ENCODE assay signal across 9 cellular contexts in genomic region chr6:78810146-78810545, GRCh38. TPM values are rescaled to one million over a fixed set of nuclear protein-coding genes. Genes with fewer than 3 reads are reported as not detected.
DNase-seq lines count a peak whose midpoint lies in the region; ATAC-seq, FAIRE-seq and TF ChIP-seq lines count a peak whose summit lies in the region.
"Had no signal": no experiment of that assay in that cellular context is flagged by ENCODE, and none has a peak within 500 bp of the region (broad histone marks: within the 10 kb centered on the region; RNA-seq: fewer than 3 reads in every experiment).

No MANE protein-coding gene starts in this region.

- no peaks in the 10 kb centered on the region for H3K79me2 ChIP-seq in DND-41 (ENCODE audit: insufficient read depth, low read length)
- no peaks in the 10 kb centered on the region for H3K79me2 ChIP-seq in fibroblast of lung (ENCODE audit: control insufficient read depth, insufficient read depth, low read length)

- ATAC-seq in DND-41 (ENCODE audit: insufficient read depth, low read depth), result peak; percentile 58; the same call in 2 of the 3 replicates
- no peak for ATAC-seq in T-cell (replicated peaks in 1 of 4)

- no peaks in the 10 kb centered on the region; the same call in 1 of the 2 replicates for H3K4me1 Mint-ChIP-seq in HFFc6 (ENCODE audit: low read depth)
- H3K4me1 Mint-ChIP-seq in T-cell, result no peaks in the 10 kb centered on the region

- no peaks in the 10 kb centered on the region for H3K27me3 ChIP-seq in DND-41 (ENCODE audit: insufficient read depth, low read length, poor library complexity)
- H3K27me3 ChIP-seq in fibroblast of lung (ENCODE audit: control insufficient read depth, insufficient read depth, low read length), result no peaks in the 10 kb centered on the region

- TF ChIP-seq CTCF in DND-41 (IDR thresholded peaks at IDR 0.05; ENCODE audit: borderline replicate concordance, extremely low read depth, low read length, poor library complexity, severe bottlenecking) (peak; percentile 72), HFFc6 (IDR thresholded peaks at IDR 0.05) (peak; percentile 77), fibroblast of lung (conservative IDR thresholded peaks at IDR 0.05 in 1 of 2, IDR thresholded peaks at IDR 0.05 in 1 of 2; ENCODE audit: low read depth in 1 of 2, low read length in 2 of 2) (peak; percentile 15 to 54)

- H3K36me3 ChIP-seq in DND-41 (ENCODE audit: insufficient read depth, low read length) (no peaks in the 10 kb centered on the region), fibroblast of lung (ENCODE audit: control insufficient read depth, insufficient read depth, low read length) (no peaks in the 10 kb centered on the region)

- H3K9ac ChIP-seq in DND-41 (ENCODE audit: low read depth, low read length), result no peak overlapping the region
- H3K9ac ChIP-seq in fibroblast of lung (ENCODE audit: insufficient read depth, low read length), result no peak overlapping the region

- POLR2A ChIA-PET in T-cell (lab: Charles Lee), result no interaction called here

- H3K27me3 Mint-ChIP-seq in HFFc6 (ENCODE audit: insufficient read depth) (peaks cover 3% of the 10 kb centered on the region), T-cell (peaks cover 16 to 20% of the 10 kb centered on the region in 2 donors)

- H3K9me3 ChIP-seq in DND-41 (ENCODE audit: insufficient read depth, low read length, severe bottlenecking) (no peaks in the 10 kb centered on the region), fibroblast of lung (ENCODE audit: control insufficient read depth, insufficient read depth, low read depth, low read length) (no peaks in the 10 kb centered on the region)

- DNase-seq in DND-41 (no peak), HFFc6 (peak; percentile 46), NCI-H774 (lab: John Stamatoyannopoulos, UW) (peak; percentile 60), fibroblast of lung (ENCODE audit: low read depth in 2 of 2) (peak; percentile 3 to 53), urothelium cell line (ENCODE audit: low spot score) (peak; percentile 28), T-cell (no peak), GF-D8 (lab: John Stamatoyannopoulos, UW) (no peak), NK-92 (lab: John Stamatoyannopoulos, UW; ENCODE audit: unreplicated experiment) (no peak)

- H3K36me3 Mint-ChIP-seq in HFFc6 (ENCODE audit: low read depth), result no peaks in the 10 kb centered on the region
- H3K36me3 Mint-ChIP-seq in T-cell, result no peaks in the 10 kb centered on the region

- CTCF ChIA-PET in T-cell (lab: Charles Lee), result no interaction called here

- H3K4me2 ChIP-seq in DND-41 (ENCODE audit: insufficient read depth, low read length) (no peak overlapping the region), fibroblast of lung (ENCODE audit: extremely low read depth, insufficient read depth, low read length) (no peak overlapping the region)

- no peak overlapping the region for H2AFZ ChIP-seq in DND-41 (ENCODE audit: low read depth, low read length)
- H2AFZ ChIP-seq in fibroblast of lung (ENCODE audit: low read length), result no peak overlapping the region

- H4K20me1 ChIP-seq in DND-41 (ENCODE audit: insufficient read depth, low read length) (no peaks in the 10 kb centered on the region), fibroblast of lung (ENCODE audit: control insufficient read depth, extremely low read depth, insufficient read depth, low read length) (no peaks in the 10 kb centered on the region)

- H3K27ac Mint-ChIP-seq in HFFc6 (no peak overlapping the region), T-cell (no peak overlapping the region)

- H3K4me3 ChIP-seq in DND-41 (ENCODE audit: low read depth in 1 of 2, low read length in 2 of 2) (no peak overlapping the region), fibroblast of lung (replicated peaks in 1 of 4; ENCODE audit: control extremely low read depth in 1 of 4, insufficient read depth in 1 of 4, low read depth in 3 of 4, low read length in 4 of 4) (no peak overlapping the region)
- H3K4me3 ChIP-seq: lung had no signal

- no peak for FAIRE-seq in urothelium cell line (lab: Jason Lieb, UNC)

- H3K27ac ChIP-seq in DND-41 (ENCODE audit: low read length) (no peak overlapping the region), fibroblast of lung (ENCODE audit: insufficient read depth, low read length) (no peak overlapping the region)

- no peaks in the 10 kb centered on the region for H3K9me3 Mint-ChIP-seq in HFFc6
- peaks cover 5 to 12% (median 10%) of the 10 kb centered on the region in 3 donors for H3K9me3 Mint-ChIP-seq in T-cell

- H3K4me1 ChIP-seq in DND-41 (ENCODE audit: insufficient read depth, low read length) (no peaks in the 10 kb centered on the region), fibroblast of lung (ENCODE audit: control insufficient read depth, extremely low read depth, insufficient read depth, low read length) (no peaks in the 10 kb centered on the region)

- H3K4me3 Mint-ChIP-seq in HFFc6 (no peak overlapping the region), T-cell (no peak overlapping the region)

RNA-seq across cellular contexts. Expression of gene IRAK1BP1, which starts 57.2 kb away (rescaled TPM):
- total RNA-seq in HFFc6 (2021; fragmentation: NEBNext Ultra II Directional; extraction: Animal tissue kit (Norgen Biotek cat#: 25700)), result 1 to 10 TPM; 1.8 to 2.6 (median 2.3) TPM
- total RNA-seq in fibroblast of lung (4.4 and 5.6 TPM in 2 replicates), T-cell (1 to 10 TPM; 2.1 to 5.5 (median 4.4) TPM)
- 2.4 and 2.5 TPM in 2 replicates for polyA plus RNA-seq in fibroblast of lung
- 1.5 and 1.8 TPM in 2 replicates for polyA plus RNA-seq in fibroblast of lung (2012)
- polyA minus RNA-seq in fibroblast of lung (ENCODE audit: low replicate concordance), result 0.35 and 0.59 TPM in 2 replicates

Comparison
In these comparisons a context has a peak if more than half of its experiments do, and no peak if none do; other contexts are left out.
1. DNase-seq: peak in HFFc6 (single experiment), NCI-H774 (single experiment), fibroblast of lung (2 of 2) and urothelium cell line (single experiment); none in DND-41 (single experiment), T-cell (0 of 34), GF-D8 (single experiment) and NK-92 (single experiment).
2. Peak in every context shown above with its lines, with median percentiles within 50 percentile points of each other: CTCF ChIP-seq.